15 cellular contexts compared by ENCODE assay signal in genomic region chr12:107530706-107531105, GRCh38.
DNase-seq lines count a peak whose midpoint lies in the region; ATAC-seq and TF ChIP-seq lines count a peak whose summit lies in the region.
"Had no signal": no experiment of that assay in that cellular context is flagged by ENCODE, and none has a peak within 500 bp of the region (broad histone marks: within the 10 kb centered on the region; RNA-seq: fewer than 3 reads in every experiment).

No MANE protein-coding gene starts in this region.

- H3F3A ChIP-seq in GM23248 (ENCODE audit: insufficient read depth), result no peaks in the 10 kb centered on the region

- 19 to 24% methylated on average over 2 of the region's 2 CpGs for WGBS in GM23248 (ENCODE audit: low coverage in 1 of 2, low lambda C conversion rate in 2 of 2, missing lambda C conversion rate in 2 of 2), 2 experiments

- no peaks in the 10 kb centered on the region for H3K36me3 ChIP-seq in GM23248 (ENCODE audit: low read depth)
- H3K36me3 ChIP-seq: HAP-1 had no signal

- H2AFZ ChIP-seq in GM23248, result no peak overlapping the region

- H3K4me3 ChIP-seq in AG10803 (ENCODE audit: low read length), result no peak overlapping the region
- no peak overlapping the region for H3K4me3 ChIP-seq in GM23248
- H3K4me3 ChIP-seq: GM12878, HAP-1 had no signal

- DNase-seq in AG10803 (ENCODE audit: low read depth) (peak; percentile 55), GM23248 (peak; percentile 72), fibroblast of peridontal ligament (ENCODE audit: extremely low read depth) (peak; percentile 91), sciatic nerve (ENCODE audit: low spot score) (no peak), KG1 (lab: John Stamatoyannopoulos, UW) (no peak)
- DNase-seq in stimulated activated naive CD8-positive, alpha-beta T cell treated with anti-CD3 and anti-CD28 coated beads, Interleukin-15, Interleukin-2, amounts not matched to agents 100 U/mL and 50 U/mL, for 24 hours, result no peak
- DNase-seq: ACHN; CD8-positive, alpha-beta T cell; COR-L47; DMS153; DND-41; GDM1 had no signal

- H3K79me2 ChIP-seq in GM23248 (ENCODE audit: insufficient read depth), result no peaks in the 10 kb centered on the region

- no peak overlapping the region for H3K27ac ChIP-seq in GM23248

- ATAC-seq in sciatic nerve (peak; percentile 68), GM19023 (IDR thresholded peaks at IDR 0.05; ENCODE audit: unreplicated experiment) (no peak)
- no peak for ATAC-seq in stimulated activated naive CD8-positive, alpha-beta T cell treated with anti-CD3 and anti-CD28 coated beads, Interleukin-15, Interleukin-2, amounts not matched to agents 100 U/mL and 50 U/mL, for 24 hours
- ATAC-seq: CD8-positive, alpha-beta T cell; GM12878 had no signal

- in situ Hi-C loops in GM23248 (cut with MboI), result no loop called here

- no peak overlapping the region for H3K9ac ChIP-seq in GM23248

- no peak for TF ChIP-seq CTCF in AG10803 (conservative IDR thresholded peaks at IDR 0.05; ENCODE audit: low read length)

- H3K4me2 ChIP-seq in GM23248 (ENCODE audit: unreplicated experiment), result no peak overlapping the region

- H3K9me3 ChIP-seq in GM23248 (ENCODE audit: low read depth), result no peaks in the 10 kb centered on the region
- H3K9me3 ChIP-seq: HAP-1 had no signal

- intact Hi-C loops in sciatic nerve (cut with DNase I), result no loop called here

- H4K20me1 ChIP-seq in GM23248 (ENCODE audit: insufficient read depth), result no peaks in the 10 kb centered on the region

- H3K9me2 ChIP-seq in GM23248 (ENCODE audit: insufficient read depth), result no peaks in the 10 kb centered on the region

- peaks cover 6% of the 10 kb centered on the region; the same call in 1 of the 2 replicates for H3K4me1 ChIP-seq in GM23248 (ENCODE audit: insufficient read depth)
- H3K4me1 ChIP-seq: HAP-1 had no signal

- no peaks in the 10 kb centered on the region for H3K27me3 ChIP-seq in GM23248 (replicated peaks; ENCODE audit: insufficient read depth)

Comparison
In these comparisons a context has a peak if more than half of its experiments do, and no peak if none do; other contexts are left out.
1. DNase-seq: peak in AG10803 (single experiment), GM23248 (single experiment) and fibroblast of peridontal ligament (single experiment); none in sciatic nerve (single experiment), stimulated activated naive CD8-positive, alpha-beta T cell treated with anti-CD3 and anti-CD28 coated beads, Interleukin-15, Interleukin-2, amounts not matched to agents 100 U/mL and 50 U/mL, for 24 hours (single experiment) and KG1 (single experiment).